In the genomic region with DNA sequence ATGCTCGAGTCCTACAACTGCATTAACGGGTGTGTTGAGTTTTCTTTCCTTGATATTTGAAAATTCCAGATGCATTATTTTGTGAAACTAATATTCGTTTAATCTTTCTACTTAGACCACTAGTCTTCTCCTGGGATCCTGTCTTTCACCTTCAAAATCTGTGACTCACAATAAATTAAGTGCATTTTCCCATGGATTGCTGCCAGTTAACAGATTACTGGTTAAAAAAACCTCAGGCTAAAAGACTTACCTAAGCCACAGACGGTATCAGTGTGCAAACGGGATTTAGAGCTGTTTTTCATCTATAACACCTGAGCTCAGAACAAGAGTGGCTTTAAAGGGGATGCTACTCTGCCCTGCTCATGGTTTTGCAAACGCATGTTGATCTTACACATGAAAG, we compare ENCODE assay signal across 21 cellular contexts.
"Had no signal": no experiment of that assay in that cellular context is flagged by ENCODE, and none has a peak within 500 bp of the region (broad histone marks: within the 10 kb centered on the region; RNA-seq: fewer than 3 reads in every experiment).

No MANE protein-coding gene starts in this region.

- H3K9me3 Mint-ChIP-seq: naive B cell; nephron progenitor cell; stimulated activated naive B cell treated with anti-CD40 and anti-IgM and Interleukin-4, amounts not matched to agents 10 μg/mL and 1 μg/mL and 100 μg/mL, for 72 hours; stimulated activated naive CD8-positive, alpha-beta T cell treated with anti-CD3 and anti-CD28 coated beads, Interleukin-15, amount 100 ng/mL, for 72 hours had no signal

- H3K36me3 ChIP-seq: prostate gland had no signal

- H3K4me3 Mint-ChIP-seq: naive B cell; nephron progenitor cell; stimulated activated naive B cell treated with anti-CD40 and anti-IgM and Interleukin-4, amounts not matched to agents 10 μg/mL and 1 μg/mL and 100 μg/mL, for 72 hours; stimulated activated naive CD8-positive, alpha-beta T cell treated with anti-CD3 and anti-CD28 coated beads, Interleukin-15, amount 100 ng/mL, for 72 hours had no signal

- H3K27ac Mint-ChIP-seq: naive B cell; nephron progenitor cell; stimulated activated naive CD8-positive, alpha-beta T cell treated with anti-CD3 and anti-CD28 coated beads, Interleukin-15, amount 100 ng/mL, for 72 hours had no signal

- FAIRE-seq: keratinocyte had no signal

- ATAC-seq: esophagus mucosa; gastrocnemius medialis; sciatic nerve; stimulated activated naive B cell treated with anti-CD40 and anti-IgM and Interleukin-4, amounts not matched to agents 10 μg/mL and 1 μg/mL and 100 μg/mL, for 72 hours; stimulated activated naive CD8-positive, alpha-beta T cell treated with anti-CD3 and anti-CD28 coated beads, Interleukin-15, amount 100 ng/mL, for 72 hours; upper lobe of right lung had no signal

- DNase-seq: cortex of kidney; dorsolateral prefrontal cortex; effector CD8-positive, alpha-beta T cell; gastrocnemius medialis; mesendoderm; naive B cell; nephron progenitor cell; retina; spleen; stimulated activated CD4-positive, alpha-beta T cell treated with anti-CD3 and anti-CD28 coated beads, Interleukin-2, amount 100 ng/mL, for 24 hours; stimulated activated CD4-positive, alpha-beta T cell treated with anti-CD3 and anti-CD28 coated beads, Interleukin-4, amount 100 ng/mL, for 4 hours; stimulated activated naive B cell treated with anti-CD40 and anti-IgM and Interleukin-4, amounts not matched to agents 10 μg/mL and 1 μg/mL and 100 μg/mL, for 72 hours; stimulated activated naive CD8-positive, alpha-beta T cell treated with anti-CD3 and anti-CD28 coated beads, Interleukin-15, amount 100 ng/mL, for 72 hours; testis; upper lobe of right lung had no signal

- H3K27me3 Mint-ChIP-seq: naive B cell; stimulated activated naive B cell treated with anti-CD40 and anti-IgM and Interleukin-4, amounts not matched to agents 10 μg/mL and 1 μg/mL and 100 μg/mL, for 72 hours; stimulated activated naive CD8-positive, alpha-beta T cell treated with anti-CD3 and anti-CD28 coated beads, Interleukin-15, amount 100 ng/mL, for 72 hours had no signal

- H3K4me3 ChIP-seq: dorsolateral prefrontal cortex, gastrocnemius medialis, prostate gland, spleen, testis, tibial nerve, upper lobe of right lung, vagina had no signal

- H3K27me3 ChIP-seq: dorsolateral prefrontal cortex, gastrocnemius medialis, spleen, testis, tibial nerve, upper lobe of right lung, vagina had no signal
